In genomic region chr11:123301696-123302400, GRCh38 we compare ENCODE assay signal across 8 cellular contexts.
A peak's percentile ranks its signal among the peaks of the same experiment; 100 is the strongest.
DNase-seq lines count a peak whose midpoint lies in the region; ATAC-seq and TF ChIP-seq lines count a peak whose summit lies in the region.

No MANE protein-coding gene starts in this region.

- peak overlapping the region; percentile 61 for H3K4me2 ChIP-seq in parathyroid adenoma (ENCODE audit: low read length)

- no peaks in the 10 kb centered on the region for H3K36me3 ChIP-seq in parathyroid adenoma (ENCODE audit: control insufficient read depth, insufficient read depth, low read length)
- H3K36me3 ChIP-seq in tibial nerve = no peaks in the 10 kb centered on the region

- WGBS in tibial nerve, 2 donors = 2 to 7% methylated on average over 48 to 49 of the region's 56 CpGs

- H3K4me1 ChIP-seq in parathyroid adenoma = no peaks in the 10 kb centered on the region
- peaks cover 0 to 18% (median 5%) of the 10 kb centered on the region in 4 donors for H3K4me1 ChIP-seq in tibial nerve

- intact Hi-C loops in Right ventricle myocardium inferior (cut with DNase I) = loop anchor here (1.0 to 2.0 kb wide), 3 partner anchors 56 to 177 kb away; no protein-coding TSS in a partner anchor

- H3K27me3 ChIP-seq in parathyroid adenoma (ENCODE audit: control insufficient read depth, insufficient read depth, low read length) (no peaks in the 10 kb centered on the region), tibial nerve (peaks cover 0 to 38% of the 10 kb centered on the region in 2 donors)

- no peaks in the 10 kb centered on the region for H3K79me2 ChIP-seq in parathyroid adenoma

- no peak for TF ChIP-seq POLR2A in tibial nerve (IDR thresholded peaks at IDR 0.05)

- TF ChIP-seq EP300 in tibial nerve (IDR thresholded peaks at IDR 0.05) = no peak

- ATAC-seq in HG03159 (IDR thresholded peaks at IDR 0.05; ENCODE audit: unreplicated experiment) (peak; percentile 68), Right ventricle myocardium inferior (peak; percentile 84)

- TF ChIP-seq CTCF in parathyroid adenoma (IDR thresholded peaks at IDR 0.05) (peak; percentile 64), tibial nerve (IDR thresholded peaks at IDR 0.05) (peak; percentile 80 to 92 (median 91))

- no peak overlapping the region for H3K9ac ChIP-seq in parathyroid adenoma

- DNase-seq in SIG-M5 treated with dmso at 0.1 percent for 504 hours (lab: John Stamatoyannopoulos, UW; ENCODE audit: unreplicated experiment) (peak; percentile 7), SIG-M5 (lab: John Stamatoyannopoulos, UW) (no peak), RPMI7951 (ENCODE audit: low read depth) (peak; percentile 56), Right ventricle myocardium inferior (ENCODE audit: missing footprints) (peak; percentile 82), tibial nerve (ENCODE audit: low spot score in 2 of 2) (peak; percentile 16 to 31)
- peak; percentile 28 to 58 (median 36) for DNase-seq in activated naive CD4-positive, alpha-beta T cell (lab: John Stamatoyannopoulos, UW)

- H3K27ac ChIP-seq in parathyroid adenoma = no peak overlapping the region
- H3K27ac ChIP-seq in tibial nerve = no peak overlapping the region

- H3K9me3 ChIP-seq in parathyroid adenoma (ENCODE audit: control insufficient read depth, low read length) (no peaks in the 10 kb centered on the region), tibial nerve (no peaks in the 10 kb centered on the region)

- H3K4me3 ChIP-seq in parathyroid adenoma (ENCODE audit: low read depth, low read length) (peak overlapping the region; percentile 16), tibial nerve (peak overlapping the region; percentile 23 to 54 (median 36))

- H2AFZ ChIP-seq in parathyroid adenoma = peak overlapping the region; percentile 64
